Comparison of ENCODE assay signal across 9 cellular contexts in the genomic region with DNA sequence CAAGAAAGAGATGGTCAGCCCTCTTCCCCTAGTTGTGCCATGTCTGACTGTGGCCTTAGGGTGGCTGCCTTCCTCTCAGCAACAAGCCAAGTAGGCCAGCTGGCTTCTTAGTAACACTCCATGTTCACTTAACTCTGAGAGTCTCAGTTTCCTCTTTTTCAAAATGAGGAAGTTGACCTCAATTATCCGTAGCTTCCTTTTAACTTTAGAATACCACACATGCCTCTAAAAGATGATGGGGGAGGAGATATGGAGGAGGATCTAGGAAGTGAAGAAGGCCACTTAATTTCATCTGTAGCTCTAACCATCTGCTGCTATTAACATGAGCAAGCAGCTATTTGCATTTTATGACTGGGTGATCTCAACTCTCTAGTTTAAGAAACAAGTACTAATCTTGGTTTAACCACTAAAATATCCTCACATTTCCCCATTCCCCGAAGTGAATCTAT. TPM values are rescaled to one million over a fixed set of nuclear protein-coding genes. Genes with fewer than 3 reads are reported as not detected.
DNase-seq lines count a peak whose midpoint lies in the region; ATAC-seq and TF ChIP-seq lines count a peak whose summit lies in the region.
"Had no signal": no experiment of that assay in that cellular context is flagged by ENCODE, and none has a peak within 500 bp of the region (broad histone marks: within the 10 kb centered on the region; RNA-seq: fewer than 3 reads in every experiment).

No MANE protein-coding gene starts in this region.

- CTCF ChIA-PET in AG04449 (lab: Yijun Ruan, JAX): interaction anchor here (0.8 to 8.3 kb wide), 32 partner anchors 10 to 423 kb away, joined by 3 to 223 read pairs (median 6); a partner anchor contains a TSS

- POLR2A ChIA-PET in AG04449 (lab: Yijun Ruan, JAX): interaction anchor here (0.9 to 2.2 kb wide), 8 partner anchors 35 to 171 kb away, joined by 3 to 31 read pairs (median 6); a partner anchor contains a TSS

- H3K4me2 ChIP-seq in GM23338: no peak overlapping the region

- H3K36me3 ChIP-seq in sigmoid colon: no peaks in the 10 kb centered on the region
- H3K36me3 ChIP-seq in GM23338 (ENCODE audit: insufficient read depth): no peaks in the 10 kb centered on the region

- ATAC-seq in GM19328 (IDR thresholded peaks at IDR 0.05; ENCODE audit: unreplicated experiment) (peak; percentile 76), HG03354 (IDR thresholded peaks at IDR 0.05; ENCODE audit: poor library complexity, severe bottlenecking, unreplicated experiment) (peak; percentile 84), GM23338 (no peak)

- no peaks in the 10 kb centered on the region for H3K9me2 ChIP-seq in GM23338 (ENCODE audit: insufficient read depth)

- H3K27me3 ChIP-seq in sigmoid colon (no peaks in the 10 kb centered on the region), GM23338 (ENCODE audit: insufficient read depth) (no peaks in the 10 kb centered on the region)

- H3K27me3 Mint-ChIP-seq in chondrocyte (ENCODE audit: low read depth): no peaks in the 10 kb centered on the region
- H3K27me3 Mint-ChIP-seq in GM23338 (ENCODE audit: insufficient read depth, low read depth, poor library complexity): no peaks in the 10 kb centered on the region

- H3K4me1 Mint-ChIP-seq in chondrocyte (ENCODE audit: low read depth): peaks cover 43% of the 10 kb centered on the region
- peaks cover 9% of the 10 kb centered on the region for H3K4me1 Mint-ChIP-seq in GM23338

- no peaks in the 10 kb centered on the region for H3K9me3 Mint-ChIP-seq in chondrocyte (ENCODE audit: low read depth)
- H3K9me3 Mint-ChIP-seq in GM23338: peaks cover 1% of the 10 kb centered on the region; the same call in 1 of the 3 replicates

- DNase-seq in AG04449 (ENCODE audit: low read depth, low spot score): peak; percentile 60
- no peak for DNase-seq in chondrocyte (ENCODE audit: low spot score)
- no peak for DNase-seq in sigmoid colon
- DNase-seq in hepatic stellate cell (ENCODE audit: low spot score): no peak
- no peak for DNase-seq in GM23338 (ENCODE audit: low spot score)
- no peak for DNase-seq in stimulated activated naive CD4-positive, alpha-beta T cell (lab: John Stamatoyannopoulos, UW)

- H3K27ac ChIP-seq in sigmoid colon (peak overlapping the region; percentile 70 to 83 (median 79)), GM23338 (ENCODE audit: low read depth) (no peak overlapping the region)

- no peak overlapping the region for H2AFZ ChIP-seq in GM23338

- intact Hi-C loops in sigmoid colon (cut with DNase I): loop anchor here (2.0 to 5.0 kb wide), 5 partner anchors 79 to 1244 kb away; a partner anchor contains a TSS

- H3K4me3 ChIP-seq in AG04449 (ENCODE audit: low read depth, low read length): no peak overlapping the region
- H3K4me3 ChIP-seq in sigmoid colon: no peak overlapping the region
- no peak overlapping the region for H3K4me3 ChIP-seq in GM23338

- H3K36me3 Mint-ChIP-seq in chondrocyte (ENCODE audit: low read depth) (no peaks in the 10 kb centered on the region), GM23338 (ENCODE audit: low read depth) (no peaks in the 10 kb centered on the region)

- no peak for TF ChIP-seq POLR2A in sigmoid colon (IDR thresholded peaks at IDR 0.05)

- no peaks in the 10 kb centered on the region for H3F3A ChIP-seq in GM23338 (replicated peaks; ENCODE audit: low read depth)

- TF ChIP-seq CTCF in AG04449 (IDR thresholded peaks at IDR 0.05; ENCODE audit: insufficient read depth, low read length, missing control alignments): no peak
- TF ChIP-seq CTCF in chondrocyte (IDR thresholded peaks at IDR 0.05): no peak
- no peak for TF ChIP-seq CTCF in sigmoid colon (IDR thresholded peaks at IDR 0.05)
- TF ChIP-seq CTCF in GM23338 (conservative IDR thresholded peaks at IDR 0.05; ENCODE audit: low read depth in 2 of 2): no peak

- H3K4me3 Mint-ChIP-seq in chondrocyte (ENCODE audit: unreplicated experiment): no peak overlapping the region
- H3K4me3 Mint-ChIP-seq in GM23338: no peak overlapping the region

- no peaks in the 10 kb centered on the region for H3K9me3 ChIP-seq in sigmoid colon

- WGBS in sigmoid colon, 2 donors: 11 to 23% methylated on average over 2 of the region's 2 CpGs

- H4K20me1 ChIP-seq in GM23338 (replicated peaks; ENCODE audit: insufficient read depth): no peaks in the 10 kb centered on the region

- no peaks in the 10 kb centered on the region for H3K79me2 ChIP-seq in GM23338 (replicated peaks; ENCODE audit: insufficient read depth)

- H3K27ac Mint-ChIP-seq in chondrocyte (ENCODE audit: unreplicated experiment) (peak overlapping the region; percentile 67), GM23338 (no peak overlapping the region)

- peaks cover 0 to 42% (median 29%) of the 10 kb centered on the region in 4 donors for H3K4me1 ChIP-seq in sigmoid colon
- peaks cover 8% of the 10 kb centered on the region for H3K4me1 ChIP-seq in GM23338 (ENCODE audit: insufficient read depth)

- TF ChIP-seq EP300 in sigmoid colon (IDR thresholded peaks at IDR 0.05): no peak

TF ChIP-seq in GM23338, 12 proteins besides CTCF, POLR2A, EP300 and RAD21:
- TF ChIP-seq CREB1 (CRISPR knock-in tag; IDR thresholded peaks at IDR 0.05; ENCODE audit: low read depth): no peak
- no peak for TF ChIP-seq ZNF114 (CRISPR knock-in tag; IDR thresholded peaks at IDR 0.05)
- TF ChIP-seq JUNB (IDR thresholded peaks at IDR 0.05; ENCODE audit: unreplicated experiment): no peak
- no peak for TF ChIP-seq ZNF331 (CRISPR knock-in tag; IDR thresholded peaks at IDR 0.05; ENCODE audit: low read depth)
- TF ChIP-seq POLR2AphosphoS5 (IDR thresholded peaks at IDR 0.05; ENCODE audit: low read depth): no peak
- no peak for TF ChIP-seq STAT1 (IDR thresholded peaks at IDR 0.05; ENCODE audit: unreplicated experiment)

RNA-seq across cellular contexts. Expression of a gene that starts 32.9 kb away (rescaled TPM):
- total RNA-seq in chondrocyte (not detected in 3 replicates), sigmoid colon (not detected)
- polyA plus RNA-seq in sigmoid colon (not detected), GM23338 (2016; fragmentation: Nextera tagmentation; extraction: Ambion mirVana) (not detected in 2 replicates)
- not detected in 2 replicates for total RNA-seq in GM23338 (2014; rRNA removed; shearing (Covaris generic))
- total RNA-seq: urinary bladder had no signal
- polyA plus RNA-seq: urinary bladder had no signal
